ENCODE assay signal across 23 cellular contexts in the genomic region with DNA sequence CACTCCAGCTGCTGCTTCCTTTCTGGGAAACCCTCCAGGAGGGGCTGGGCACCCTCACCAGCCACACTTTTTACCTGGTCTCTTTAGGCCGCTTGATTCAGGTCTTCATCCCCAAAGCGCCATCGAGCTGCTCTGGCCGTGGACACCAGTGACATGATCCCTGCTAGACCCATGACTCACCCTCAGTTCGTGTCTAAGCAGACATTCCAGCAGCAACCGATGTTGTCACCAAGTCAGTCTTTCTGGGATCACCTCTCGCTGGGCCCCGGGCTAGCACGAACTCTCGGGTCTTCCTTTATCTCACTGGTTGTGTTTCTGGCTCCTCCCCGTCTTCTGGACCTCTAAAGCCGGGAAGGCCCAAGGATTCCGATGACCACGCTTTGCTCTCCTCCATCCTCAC. TPM values are rescaled to one million over a fixed set of nuclear protein-coding genes. Genes with fewer than 3 reads are reported as not detected.
"Had no signal": no experiment of that assay in that cellular context is flagged by ENCODE, and none has a peak within 500 bp of the region (broad histone marks: within the 10 kb centered on the region; RNA-seq: fewer than 3 reads in every experiment).

No MANE protein-coding gene starts in this region.

- H3K36me3 ChIP-seq: breast epithelium, SJSA1 had no signal

- H3K4me3 ChIP-seq: breast epithelium, SJSA1 had no signal

- DNase-seq: activated CD4-positive, alpha-beta memory T cell treated with anti-CD3 and anti-CD28 coated beads for 36 hours; activated CD4-positive, alpha-beta T cell treated with anti-CD3 and anti-CD28 coated beads, Interleukin-2, amount 10 ng/mL, durations not matched to agents 7 days and 5 days; activated CD4-positive, CD25-positive, alpha-beta regulatory T cell; activated CD8-positive, alpha-beta memory T cell treated with anti-CD3 and anti-CD28 coated beads for 24 hours; aorta; central memory CD4-positive, alpha-beta T cell; Kasumi-1; KBM-7; NCI-H1048; NCI-H2029; NCI-H2107; NCI-H2171 treated with DMSO at 0.1 percent for 48 hours; NCI-H226; NCI-H526 treated with DMSO at 0.1 percent for 48 hours; NCI-H82; SHP77; SW 1271 had no signal

- H3K27ac ChIP-seq: breast epithelium, SJSA1, VCaP had no signal

- H3K27me3 ChIP-seq: breast epithelium had no signal

- H3K4me1 ChIP-seq: breast epithelium, SJSA1 had no signal

- H3K9me3 ChIP-seq: breast epithelium, SJSA1 had no signal

RNA-seq across cellular contexts. Expression of a gene that starts 43.0 kb away (rescaled TPM):
- total RNA-seq: activated CD4-positive, alpha-beta memory T cell treated with anti-CD3 and anti-CD28 coated beads for 36 hours; activated CD4-positive, alpha-beta T cell treated with anti-CD3 and anti-CD28 coated beads, Interleukin-2, amount 10 ng/mL, durations not matched to agents 7 days and 5 days; aorta; breast epithelium; NCI-H460; OCI-LY7; SJSA1; T-helper 1 cell treated with Interleukin-12 subunit alpha and Interleukin-12 subunit beta and Interleukin-4 antibody, amounts not matched to agents 30 ng/mL and 1 ng/mL, for 36 hours had no signal
- polyA plus RNA-seq: aorta had no signal
